In the genomic region with DNA sequence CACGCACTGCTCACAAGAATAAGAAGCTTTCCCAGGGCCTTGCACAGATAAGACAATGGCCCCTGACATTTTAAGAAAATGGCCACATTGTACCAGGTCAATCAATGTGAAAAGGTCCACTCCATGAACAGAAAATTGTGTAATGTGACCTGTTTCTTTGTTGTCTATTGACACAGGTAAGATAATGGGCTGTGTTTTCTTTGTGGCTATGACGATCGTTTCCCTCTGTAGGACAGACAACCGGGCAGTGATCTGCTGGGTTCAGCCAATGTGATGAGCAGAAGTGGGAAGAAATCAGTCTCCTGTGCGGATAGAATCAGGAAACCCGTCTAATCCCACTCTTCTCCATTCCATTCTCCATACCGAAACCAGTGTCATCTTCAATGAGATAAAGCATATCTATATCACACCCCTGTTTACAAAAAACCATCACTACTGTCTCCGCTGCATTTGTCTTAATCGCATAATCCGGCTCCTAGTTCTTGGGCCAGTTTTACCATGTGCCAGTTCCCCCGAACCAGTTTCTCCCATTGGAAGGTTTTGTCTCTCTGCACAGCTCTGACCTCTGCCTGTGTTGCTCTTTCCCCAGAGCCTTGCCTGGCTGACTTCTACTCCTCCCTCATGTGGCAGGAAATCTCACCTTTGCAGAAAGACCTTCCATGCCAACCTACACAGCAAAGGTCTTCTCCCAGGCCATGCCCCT, we compare ENCODE assay signal across 1 cellular context.
A peak's percentile ranks its signal among the peaks of the same experiment; 100 is the strongest.
TF ChIP-seq lines count a peak whose summit lies in the region.

No MANE protein-coding gene starts in this region.

TF ChIP-seq in HepG2, 621 proteins besides CTCF, POLR2A, EP300 and RAD21 (continued from another document and continues in another):
- TF ChIP-seq, protein P1, sequence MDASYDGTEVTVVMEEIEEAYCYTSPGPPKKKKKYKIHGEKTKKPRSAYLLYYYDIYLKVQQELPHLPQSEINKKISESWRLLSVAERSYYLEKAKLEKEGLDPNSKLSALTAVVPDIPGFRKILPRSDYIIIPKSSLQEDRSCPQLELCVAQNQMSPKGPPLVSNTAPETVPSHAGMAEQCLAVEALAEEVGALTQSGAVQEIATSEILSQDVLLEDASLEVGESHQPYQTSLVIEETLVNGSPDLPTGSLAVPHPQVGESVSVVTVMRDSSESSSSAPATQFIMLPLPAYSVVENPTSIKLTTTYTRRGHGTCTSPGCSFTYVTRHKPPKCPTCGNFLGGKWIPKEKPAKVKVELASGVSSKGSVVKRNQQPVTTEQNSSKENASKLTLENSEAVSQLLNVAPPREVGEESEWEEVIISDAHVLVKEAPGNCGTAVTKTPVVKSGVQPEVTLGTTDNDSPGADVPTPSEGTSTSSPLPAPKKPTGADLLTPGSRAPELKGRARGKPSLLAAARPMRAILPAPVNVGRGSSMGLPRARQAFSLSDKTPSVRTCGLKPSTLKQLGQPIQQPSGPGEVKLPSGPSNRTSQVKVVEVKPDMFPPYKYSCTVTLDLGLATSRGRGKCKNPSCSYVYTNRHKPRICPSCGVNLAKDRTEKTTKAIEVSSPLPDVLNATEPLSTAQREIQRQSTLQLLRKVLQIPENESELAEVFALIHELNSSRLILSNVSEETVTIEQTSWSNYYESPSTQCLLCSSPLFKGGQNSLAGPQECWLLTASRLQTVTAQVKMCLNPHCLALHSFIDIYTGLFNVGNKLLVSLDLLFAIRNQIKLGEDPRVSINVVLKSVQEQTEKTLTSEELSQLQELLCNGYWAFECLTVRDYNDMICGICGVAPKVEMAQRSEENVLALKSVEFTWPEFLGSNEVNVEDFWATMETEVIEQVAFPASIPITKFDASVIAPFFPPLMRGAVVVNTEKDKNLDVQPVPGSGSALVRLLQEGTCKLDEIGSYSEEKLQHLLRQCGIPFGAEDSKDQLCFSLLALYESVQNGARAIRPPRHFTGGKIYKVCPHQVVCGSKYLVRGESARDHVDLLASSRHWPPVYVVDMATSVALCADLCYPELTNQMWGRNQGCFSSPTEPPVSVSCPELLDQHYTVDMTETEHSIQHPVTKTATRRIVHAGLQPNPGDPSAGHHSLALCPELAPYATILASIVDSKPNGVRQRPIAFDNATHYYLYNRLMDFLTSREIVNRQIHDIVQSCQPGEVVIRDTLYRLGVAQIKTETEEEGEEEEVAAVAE (CRISPR knock-in tag; IDR thresholded peaks at IDR 0.05; ENCODE audit: borderline replicate concordance) = peak; percentile 87
- TF ChIP-seq ZNF556 (CRISPR knock-in tag; IDR thresholded peaks at IDR 0.05; ENCODE audit: borderline replicate concordance) (peak; percentile 60; the same call in 1 of the 2 replicates), JUND (CRISPR knock-in tag; IDR thresholded peaks at IDR 0.05) (peak; percentile 71), MTA1 (CRISPR knock-in tag; IDR thresholded peaks at IDR 0.05; ENCODE audit: borderline replicate concordance) (peak; percentile 62; the same call in 1 of the 2 replicates), TEAD3 (CRISPR knock-in tag; optimal IDR thresholded peaks at IDR 0.05; ENCODE audit: borderline replicate concordance) (peak; percentile 83), ZNF101 (CRISPR knock-in tag; IDR thresholded peaks at IDR 0.05; ENCODE audit: borderline replicate concordance, low read depth) (no peak), ZBTB8A (CRISPR knock-in tag; IDR thresholded peaks at IDR 0.05; ENCODE audit: borderline replicate concordance, low read depth) (peak; percentile 26; the same call in 1 of the 2 replicates), ZNF251 (CRISPR knock-in tag; IDR thresholded peaks at IDR 0.05) (no peak), ATF5 (CRISPR knock-in tag; IDR thresholded peaks at IDR 0.05; ENCODE audit: low read depth) (no peak), ZFP1 (CRISPR knock-in tag; IDR thresholded peaks at IDR 0.05) (peak; percentile 71), MBD4 (IDR thresholded peaks at IDR 0.05; ENCODE audit: borderline replicate concordance, low read length) (no peak), KDM5B (CRISPR knock-in tag; IDR thresholded peaks at IDR 0.05; ENCODE audit: borderline replicate concordance) (no peak), NFE2L1 (CRISPR knock-in tag; IDR thresholded peaks at IDR 0.05; ENCODE audit: borderline replicate concordance) (no peak), TMF1 (CRISPR knock-in tag; IDR thresholded peaks at IDR 0.05; ENCODE audit: low read depth) (no peak), SP1 (IDR thresholded peaks at IDR 0.05) (no peak), SP1 (CRISPR knock-in tag; IDR thresholded peaks at IDR 0.05) (no peak), REXO4 (CRISPR knock-in tag; IDR thresholded peaks at IDR 0.05; ENCODE audit: borderline replicate concordance) (no peak), CHCHD3 (CRISPR knock-in tag; IDR thresholded peaks at IDR 0.05) (no peak), SNAPC2 (CRISPR knock-in tag; IDR thresholded peaks at IDR 0.05) (peak; percentile 88; the same call in 1 of the 2 replicates)
- TF ChIP-seq, protein P2, sequence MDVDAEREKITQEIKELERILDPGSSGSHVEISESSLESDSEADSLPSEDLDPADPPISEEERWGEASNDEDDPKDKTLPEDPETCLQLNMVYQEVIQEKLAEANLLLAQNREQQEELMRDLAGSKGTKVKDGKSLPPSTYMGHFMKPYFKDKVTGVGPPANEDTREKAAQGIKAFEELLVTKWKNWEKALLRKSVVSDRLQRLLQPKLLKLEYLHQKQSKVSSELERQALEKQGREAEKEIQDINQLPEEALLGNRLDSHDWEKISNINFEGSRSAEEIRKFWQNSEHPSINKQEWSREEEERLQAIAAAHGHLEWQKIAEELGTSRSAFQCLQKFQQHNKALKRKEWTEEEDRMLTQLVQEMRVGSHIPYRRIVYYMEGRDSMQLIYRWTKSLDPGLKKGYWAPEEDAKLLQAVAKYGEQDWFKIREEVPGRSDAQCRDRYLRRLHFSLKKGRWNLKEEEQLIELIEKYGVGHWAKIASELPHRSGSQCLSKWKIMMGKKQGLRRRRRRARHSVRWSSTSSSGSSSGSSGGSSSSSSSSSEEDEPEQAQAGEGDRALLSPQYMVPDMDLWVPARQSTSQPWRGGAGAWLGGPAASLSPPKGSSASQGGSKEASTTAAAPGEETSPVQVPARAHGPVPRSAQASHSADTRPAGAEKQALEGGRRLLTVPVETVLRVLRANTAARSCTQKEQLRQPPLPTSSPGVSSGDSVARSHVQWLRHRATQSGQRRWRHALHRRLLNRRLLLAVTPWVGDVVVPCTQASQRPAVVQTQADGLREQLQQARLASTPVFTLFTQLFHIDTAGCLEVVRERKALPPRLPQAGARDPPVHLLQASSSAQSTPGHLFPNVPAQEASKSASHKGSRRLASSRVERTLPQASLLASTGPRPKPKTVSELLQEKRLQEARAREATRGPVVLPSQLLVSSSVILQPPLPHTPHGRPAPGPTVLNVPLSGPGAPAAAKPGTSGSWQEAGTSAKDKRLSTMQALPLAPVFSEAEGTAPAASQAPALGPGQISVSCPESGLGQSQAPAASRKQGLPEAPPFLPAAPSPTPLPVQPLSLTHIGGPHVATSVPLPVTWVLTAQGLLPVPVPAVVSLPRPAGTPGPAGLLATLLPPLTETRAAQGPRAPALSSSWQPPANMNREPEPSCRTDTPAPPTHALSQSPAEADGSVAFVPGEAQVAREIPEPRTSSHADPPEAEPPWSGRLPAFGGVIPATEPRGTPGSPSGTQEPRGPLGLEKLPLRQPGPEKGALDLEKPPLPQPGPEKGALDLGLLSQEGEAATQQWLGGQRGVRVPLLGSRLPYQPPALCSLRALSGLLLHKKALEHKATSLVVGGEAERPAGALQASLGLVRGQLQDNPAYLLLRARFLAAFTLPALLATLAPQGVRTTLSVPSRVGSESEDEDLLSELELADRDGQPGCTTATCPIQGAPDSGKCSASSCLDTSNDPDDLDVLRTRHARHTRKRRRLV (CRISPR knock-in tag; IDR thresholded peaks at IDR 0.05) = peak; percentile 33; the same call in 1 of the 2 replicates
- TF ChIP-seq, protein P3, sequence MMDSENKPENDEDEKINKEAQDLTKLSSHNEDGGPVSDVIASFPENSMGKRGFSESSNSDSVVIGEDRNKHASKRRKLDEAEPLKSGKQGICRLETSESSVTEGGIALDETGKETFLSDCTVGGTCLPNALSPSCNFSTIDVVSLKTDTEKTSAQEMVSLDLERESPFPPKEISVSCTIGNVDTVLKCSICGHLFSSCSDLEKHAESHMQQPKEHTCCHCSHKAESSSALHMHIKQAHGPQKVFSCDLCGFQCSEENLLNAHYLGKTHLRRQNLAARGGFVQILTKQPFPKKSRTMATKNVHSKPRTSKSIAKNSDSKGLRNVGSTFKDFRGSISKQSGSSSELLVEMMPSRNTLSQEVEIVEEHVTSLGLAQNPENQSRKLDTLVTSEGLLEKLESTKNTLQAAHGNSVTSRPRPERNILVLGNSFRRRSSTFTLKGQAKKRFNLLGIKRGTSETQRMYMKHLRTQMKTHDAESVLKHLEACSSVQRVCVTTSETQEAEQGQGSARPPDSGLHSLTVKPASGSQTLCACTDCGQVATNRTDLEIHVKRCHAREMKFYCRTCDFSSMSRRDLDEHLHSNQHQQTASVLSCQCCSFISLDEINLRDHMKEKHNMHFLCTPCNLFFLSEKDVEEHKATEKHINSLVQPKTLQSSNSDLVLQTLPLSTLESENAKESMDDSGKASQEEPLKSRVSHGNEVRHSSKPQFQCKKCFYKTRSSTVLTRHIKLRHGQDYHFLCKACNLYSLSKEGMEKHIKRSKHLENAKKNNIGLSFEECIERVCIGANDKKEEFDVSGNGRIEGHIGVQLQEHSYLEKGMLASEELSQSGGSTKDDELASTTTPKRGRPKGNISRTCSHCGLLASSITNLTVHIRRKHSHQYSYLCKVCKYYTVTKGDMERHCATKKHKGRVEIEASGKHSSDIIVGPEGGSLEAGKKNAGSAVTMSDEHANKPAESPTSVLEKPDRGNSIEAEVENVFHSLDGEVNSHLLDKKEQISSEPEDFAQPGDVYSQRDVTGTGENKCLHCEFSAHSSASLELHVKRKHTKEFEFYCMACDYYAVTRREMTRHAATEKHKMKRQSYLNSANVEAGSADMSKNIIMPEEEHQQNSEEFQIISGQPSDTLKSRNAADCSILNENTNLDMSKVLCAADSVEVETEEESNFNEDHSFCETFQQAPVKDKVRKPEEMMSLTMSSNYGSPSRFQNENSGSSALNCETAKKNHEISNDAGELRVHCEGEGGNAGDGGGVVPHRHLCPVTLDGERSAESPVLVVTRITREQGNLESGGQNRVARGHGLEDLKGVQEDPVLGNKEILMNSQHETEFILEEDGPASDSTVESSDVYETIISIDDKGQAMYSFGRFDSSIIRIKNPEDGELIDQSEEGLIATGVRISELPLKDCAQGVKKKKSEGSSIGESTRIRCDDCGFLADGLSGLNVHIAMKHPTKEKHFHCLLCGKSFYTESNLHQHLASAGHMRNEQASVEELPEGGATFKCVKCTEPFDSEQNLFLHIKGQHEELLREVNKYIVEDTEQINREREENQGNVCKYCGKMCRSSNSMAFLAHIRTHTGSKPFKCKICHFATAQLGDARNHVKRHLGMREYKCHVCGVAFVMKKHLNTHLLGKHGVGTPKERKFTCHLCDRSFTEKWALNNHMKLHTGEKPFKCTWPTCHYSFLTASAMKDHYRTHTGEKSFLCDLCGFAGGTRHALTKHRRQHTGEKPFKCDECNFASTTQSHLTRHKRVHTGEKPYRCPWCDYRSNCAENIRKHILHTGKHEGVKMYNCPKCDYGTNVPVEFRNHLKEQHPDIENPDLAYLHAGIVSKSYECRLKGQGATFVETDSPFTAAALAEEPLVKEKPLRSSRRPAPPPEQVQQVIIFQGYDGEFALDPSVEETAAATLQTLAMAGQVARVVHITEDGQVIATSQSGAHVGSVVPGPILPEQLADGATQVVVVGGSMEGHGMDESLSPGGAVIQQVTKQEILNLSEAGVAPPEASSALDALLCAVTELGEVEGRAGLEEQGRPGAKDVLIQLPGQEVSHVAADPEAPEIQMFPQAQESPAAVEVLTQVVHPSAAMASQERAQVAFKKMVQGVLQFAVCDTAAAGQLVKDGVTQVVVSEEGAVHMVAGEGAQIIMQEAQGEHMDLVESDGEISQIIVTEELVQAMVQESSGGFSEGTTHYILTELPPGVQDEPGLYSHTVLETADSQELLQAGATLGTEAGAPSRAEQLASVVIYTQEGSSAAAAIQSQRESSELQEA (CRISPR knock-in tag; IDR thresholded peaks at IDR 0.05; ENCODE audit: not compliant biosample characterization) = no peak
- TF ChIP-seq, protein P4, sequence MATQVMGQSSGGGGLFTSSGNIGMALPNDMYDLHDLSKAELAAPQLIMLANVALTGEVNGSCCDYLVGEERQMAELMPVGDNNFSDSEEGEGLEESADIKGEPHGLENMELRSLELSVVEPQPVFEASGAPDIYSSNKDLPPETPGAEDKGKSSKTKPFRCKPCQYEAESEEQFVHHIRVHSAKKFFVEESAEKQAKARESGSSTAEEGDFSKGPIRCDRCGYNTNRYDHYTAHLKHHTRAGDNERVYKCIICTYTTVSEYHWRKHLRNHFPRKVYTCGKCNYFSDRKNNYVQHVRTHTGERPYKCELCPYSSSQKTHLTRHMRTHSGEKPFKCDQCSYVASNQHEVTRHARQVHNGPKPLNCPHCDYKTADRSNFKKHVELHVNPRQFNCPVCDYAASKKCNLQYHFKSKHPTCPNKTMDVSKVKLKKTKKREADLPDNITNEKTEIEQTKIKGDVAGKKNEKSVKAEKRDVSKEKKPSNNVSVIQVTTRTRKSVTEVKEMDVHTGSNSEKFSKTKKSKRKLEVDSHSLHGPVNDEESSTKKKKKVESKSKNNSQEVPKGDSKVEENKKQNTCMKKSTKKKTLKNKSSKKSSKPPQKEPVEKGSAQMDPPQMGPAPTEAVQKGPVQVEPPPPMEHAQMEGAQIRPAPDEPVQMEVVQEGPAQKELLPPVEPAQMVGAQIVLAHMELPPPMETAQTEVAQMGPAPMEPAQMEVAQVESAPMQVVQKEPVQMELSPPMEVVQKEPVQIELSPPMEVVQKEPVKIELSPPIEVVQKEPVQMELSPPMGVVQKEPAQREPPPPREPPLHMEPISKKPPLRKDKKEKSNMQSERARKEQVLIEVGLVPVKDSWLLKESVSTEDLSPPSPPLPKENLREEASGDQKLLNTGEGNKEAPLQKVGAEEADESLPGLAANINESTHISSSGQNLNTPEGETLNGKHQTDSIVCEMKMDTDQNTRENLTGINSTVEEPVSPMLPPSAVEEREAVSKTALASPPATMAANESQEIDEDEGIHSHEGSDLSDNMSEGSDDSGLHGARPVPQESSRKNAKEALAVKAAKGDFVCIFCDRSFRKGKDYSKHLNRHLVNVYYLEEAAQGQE (IDR thresholded peaks at IDR 0.05; ENCODE audit: borderline replicate concordance in 1 of 2, low read depth in 1 of 2, low read length in 2 of 2) = peak in 1 of 2 experiments; percentile 30; a peak in 1 of 4 replicates
- TF ChIP-seq, protein P5, sequence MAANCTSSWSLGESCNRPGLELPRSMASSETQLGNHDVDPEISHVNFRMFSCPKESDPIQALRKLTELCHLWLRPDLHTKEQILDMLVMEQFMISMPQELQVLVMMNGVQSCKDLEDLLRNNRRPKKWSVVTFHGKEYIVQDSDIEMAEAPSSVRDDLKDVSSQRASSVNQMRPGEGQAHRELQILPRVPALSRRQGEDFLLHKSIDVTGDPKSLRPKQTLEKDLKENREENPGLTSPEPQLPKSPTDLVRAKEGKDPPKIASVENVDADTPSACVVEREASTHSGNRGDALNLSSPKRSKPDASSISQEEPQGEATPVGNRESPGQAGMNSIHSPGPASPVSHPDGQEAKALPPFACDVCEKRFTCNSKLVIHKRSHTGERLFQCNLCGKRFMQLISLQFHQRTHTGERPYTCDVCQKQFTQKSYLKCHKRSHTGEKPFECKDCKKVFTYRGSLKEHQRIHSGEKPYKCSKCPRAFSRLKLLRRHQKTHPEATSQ (CRISPR knock-in tag; IDR thresholded peaks at IDR 0.05; ENCODE audit: borderline replicate concordance) = peak; percentile 87
